Comparison of ENCODE assay signal across 21 cellular contexts in genomic region chr3:171302009-171302408, GRCh38.
"Had no signal": no experiment of that assay in that cellular context is flagged by ENCODE, and none has a peak within 500 bp of the region (broad histone marks: within the 10 kb centered on the region; RNA-seq: fewer than 3 reads in every experiment).

No MANE protein-coding gene starts in this region.

- H3K4me3 ChIP-seq: dorsolateral prefrontal cortex, gastroesophageal sphincter, heart left ventricle, hepatocyte, left lung, lower lobe of right lung, skin epidermis, spleen, stomach, thyroid gland, vagina had no signal

- DNase-seq: dorsolateral prefrontal cortex; effector CD4-positive, alpha-beta T cell; foreskin keratinocyte; heart left ventricle; kidney; left lung; lower lobe of right lung; natural killer cell; spleen; stimulated activated naive CD4-positive, alpha-beta T cell; stomach; thyroid gland; trophoblast cell had no signal

- H3K79me2 ChIP-seq: parathyroid adenoma had no signal

- H2AFZ ChIP-seq: hepatocyte, parathyroid adenoma had no signal

- H3K36me3 Mint-ChIP-seq: natural killer cell had no signal

- H3K9ac ChIP-seq: parathyroid adenoma had no signal

- H3K4me1 ChIP-seq: foreskin keratinocyte, lower lobe of right lung, parathyroid adenoma, spleen, vagina had no signal

- H3K27ac Mint-ChIP-seq: natural killer cell, progenitor cell of endocrine pancreas had no signal

- H3K27me3 Mint-ChIP-seq: progenitor cell of endocrine pancreas had no signal

- H3K27ac ChIP-seq: foreskin keratinocyte, hepatocyte, left lung, lower lobe of right lung, parathyroid adenoma, skin epidermis, spleen, stomach, thyroid gland, vagina had no signal

- H3K4me3 Mint-ChIP-seq: natural killer cell, neural crest cell had no signal

- H3K4me2 ChIP-seq: hepatocyte had no signal

- H3K36me3 ChIP-seq: gastroesophageal sphincter, heart left ventricle, left lung, lower lobe of right lung, spleen, stomach, thyroid gland, vagina had no signal

- H3K27me3 ChIP-seq: dorsolateral prefrontal cortex, foreskin keratinocyte, gastroesophageal sphincter, heart left ventricle, hepatocyte, left lung, spleen, stomach, thyroid gland, vagina had no signal

- ATAC-seq: foreskin keratinocyte, gastroesophageal sphincter, left lung, lower lobe of right lung, natural killer cell, sciatic nerve had no signal

- H3K9me3 ChIP-seq: gastroesophageal sphincter, heart left ventricle, left lung, lower lobe of right lung, spleen, stomach, thyroid gland, vagina had no signal
